Comparison of ENCODE assay signal across 1 cellular context in genomic region chr15:90650117-90650955, GRCh38.
A peak's percentile ranks its signal among the peaks of the same experiment; 100 is the strongest.
TF ChIP-seq lines count a peak whose summit lies in the region.

No MANE protein-coding gene starts in this region.

TF ChIP-seq in K562, 482 proteins besides CTCF, POLR2A, EP300 and RAD21 (continued from another document and continues in another):
- TF ChIP-seq MNT (conservative IDR thresholded peaks at IDR 0.05): peak in 1 of 2 experiments; percentile 45; a peak in 1 of 4 replicates
- TF ChIP-seq TAF7 (tag; IDR thresholded peaks at IDR 0.05): 0 out of 2 replicates have a peak, but pooled peaks have one; percentile 39
- TF ChIP-seq TCF7L2 (IDR thresholded peaks at IDR 0.05; ENCODE audit: low read depth, low read length): no peak
- TF ChIP-seq, protein P1, sequence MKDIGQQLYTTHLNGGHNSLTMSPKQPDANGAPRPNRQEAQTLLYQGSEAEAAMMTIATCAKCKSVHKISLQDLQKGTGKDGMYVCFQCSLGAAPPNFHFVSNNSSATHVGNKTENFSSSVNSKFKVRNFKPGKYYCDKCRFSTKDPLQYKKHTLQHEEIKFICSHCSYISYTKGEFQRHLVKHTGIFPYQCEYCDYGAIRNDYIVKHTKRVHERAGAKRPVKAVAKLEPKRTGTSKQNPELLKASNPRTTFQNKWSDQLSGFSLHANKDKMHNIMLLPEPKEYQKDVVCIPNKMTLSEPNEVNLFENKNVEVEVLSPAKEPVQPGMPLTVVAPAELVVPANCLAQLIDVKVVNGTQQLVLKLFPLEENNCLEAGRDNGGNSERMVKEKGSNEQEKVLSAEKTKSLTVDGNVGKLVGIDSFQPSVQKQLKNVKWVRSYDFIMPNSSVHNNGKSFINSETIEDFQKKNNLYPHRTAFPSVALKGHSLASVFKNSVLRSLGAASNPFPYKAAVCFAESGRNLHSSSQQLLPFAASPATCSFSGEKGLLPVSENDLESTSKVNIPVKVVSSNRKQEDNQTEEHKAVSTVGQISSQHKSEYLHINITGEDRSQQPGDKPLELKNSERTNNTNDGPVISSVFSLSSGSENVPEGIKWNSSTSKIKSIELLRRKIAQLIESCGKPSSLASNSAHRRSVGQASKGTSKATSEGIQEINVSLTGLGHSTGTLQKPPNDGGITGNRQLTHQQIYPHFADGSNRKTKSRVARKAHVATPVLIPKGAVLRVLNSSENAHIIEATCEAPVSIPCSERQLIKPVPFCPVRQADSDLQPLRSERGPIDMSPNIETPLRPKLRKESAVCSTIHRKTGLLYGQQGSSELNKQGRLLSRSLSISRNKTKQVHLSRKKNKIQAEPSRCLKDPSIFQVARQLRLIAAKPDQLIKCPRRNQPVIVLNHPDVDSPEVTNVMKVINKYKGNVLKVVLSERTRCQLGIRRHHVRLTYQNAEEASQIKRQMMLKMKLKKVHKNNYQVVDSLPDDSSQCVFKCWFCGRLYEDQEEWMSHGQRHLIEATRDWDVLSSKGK (CRISPR knock-in tag; IDR thresholded peaks at IDR 0.05): 0 out of 2 replicates have a peak, but pooled peaks have one; percentile 78
- no peak for TF ChIP-seq TCF7 (IDR thresholded peaks at IDR 0.05; ENCODE audit: borderline replicate concordance)
- peak; percentile 62; the same call in 1 of the 2 replicates for TF ChIP-seq KLF13 (tag; IDR thresholded peaks at IDR 0.05; ENCODE audit: borderline replicate concordance, low read depth)
- TF ChIP-seq MEIS2 (IDR thresholded peaks at IDR 0.05; ENCODE audit: partially characterized antibody): peak; percentile 64
- TF ChIP-seq NFIC (IDR thresholded peaks at IDR 0.05): 0 out of 2 replicates have a peak, but pooled peaks have one; percentile 4
- peak in 1 of 2 experiments; percentile 34; a peak in 1 of 4 replicates for TF ChIP-seq HDAC1 (IDR thresholded peaks at IDR 0.05)
- 0 out of 2 replicates have a peak, but pooled peaks have one; percentile 70 for TF ChIP-seq ZNF76 (CRISPR knock-in tag; IDR thresholded peaks at IDR 0.05; ENCODE audit: borderline replicate concordance)
- TF ChIP-seq, protein P2, sequence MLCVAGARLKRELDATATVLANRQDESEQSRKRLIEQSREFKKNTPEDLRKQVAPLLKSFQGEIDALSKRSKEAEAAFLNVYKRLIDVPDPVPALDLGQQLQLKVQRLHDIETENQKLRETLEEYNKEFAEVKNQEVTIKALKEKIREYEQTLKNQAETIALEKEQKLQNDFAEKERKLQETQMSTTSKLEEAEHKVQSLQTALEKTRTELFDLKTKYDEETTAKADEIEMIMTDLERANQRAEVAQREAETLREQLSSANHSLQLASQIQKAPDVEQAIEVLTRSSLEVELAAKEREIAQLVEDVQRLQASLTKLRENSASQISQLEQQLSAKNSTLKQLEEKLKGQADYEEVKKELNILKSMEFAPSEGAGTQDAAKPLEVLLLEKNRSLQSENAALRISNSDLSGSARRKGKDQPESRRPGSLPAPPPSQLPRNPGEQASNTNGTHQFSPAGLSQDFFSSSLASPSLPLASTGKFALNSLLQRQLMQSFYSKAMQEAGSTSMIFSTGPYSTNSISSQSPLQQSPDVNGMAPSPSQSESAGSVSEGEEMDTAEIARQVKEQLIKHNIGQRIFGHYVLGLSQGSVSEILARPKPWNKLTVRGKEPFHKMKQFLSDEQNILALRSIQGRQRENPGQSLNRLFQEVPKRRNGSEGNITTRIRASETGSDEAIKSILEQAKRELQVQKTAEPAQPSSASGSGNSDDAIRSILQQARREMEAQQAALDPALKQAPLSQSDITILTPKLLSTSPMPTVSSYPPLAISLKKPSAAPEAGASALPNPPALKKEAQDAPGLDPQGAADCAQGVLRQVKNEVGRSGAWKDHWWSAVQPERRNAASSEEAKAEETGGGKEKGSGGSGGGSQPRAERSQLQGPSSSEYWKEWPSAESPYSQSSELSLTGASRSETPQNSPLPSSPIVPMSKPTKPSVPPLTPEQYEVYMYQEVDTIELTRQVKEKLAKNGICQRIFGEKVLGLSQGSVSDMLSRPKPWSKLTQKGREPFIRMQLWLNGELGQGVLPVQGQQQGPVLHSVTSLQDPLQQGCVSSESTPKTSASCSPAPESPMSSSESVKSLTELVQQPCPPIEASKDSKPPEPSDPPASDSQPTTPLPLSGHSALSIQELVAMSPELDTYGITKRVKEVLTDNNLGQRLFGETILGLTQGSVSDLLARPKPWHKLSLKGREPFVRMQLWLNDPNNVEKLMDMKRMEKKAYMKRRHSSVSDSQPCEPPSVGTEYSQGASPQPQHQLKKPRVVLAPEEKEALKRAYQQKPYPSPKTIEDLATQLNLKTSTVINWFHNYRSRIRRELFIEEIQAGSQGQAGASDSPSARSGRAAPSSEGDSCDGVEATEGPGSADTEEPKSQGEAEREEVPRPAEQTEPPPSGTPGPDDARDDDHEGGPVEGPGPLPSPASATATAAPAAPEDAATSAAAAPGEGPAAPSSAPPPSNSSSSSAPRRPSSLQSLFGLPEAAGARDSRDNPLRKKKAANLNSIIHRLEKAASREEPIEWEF (CRISPR knock-in tag; IDR thresholded peaks at IDR 0.05): peak; percentile 62
- TF ChIP-seq CBX5 (IDR thresholded peaks at IDR 0.05; ENCODE audit: borderline replicate concordance, low read depth): 0 out of 2 replicates have a peak, but pooled peaks have one; percentile 13
- TF ChIP-seq ELF1 (tag; IDR thresholded peaks at IDR 0.05): peak; percentile 37; the same call in 1 of the 2 replicates
- no peak for TF ChIP-seq ZNF24 (IDR thresholded peaks at IDR 0.05)
- TF ChIP-seq CBFA2T3 (IDR thresholded peaks at IDR 0.05): peak; percentile 60
- peak; percentile 9 for TF ChIP-seq TAF9B (IDR thresholded peaks at IDR 0.05; ENCODE audit: partially characterized antibody)
- peak; percentile 97 for TF ChIP-seq NFRKB (IDR thresholded peaks at IDR 0.05; ENCODE audit: low read depth)
- peak; percentile 11; the same call in 1 of the 2 replicates for TF ChIP-seq ZNF324 (CRISPR knock-in tag; IDR thresholded peaks at IDR 0.05)
- TF ChIP-seq, protein P3, sequence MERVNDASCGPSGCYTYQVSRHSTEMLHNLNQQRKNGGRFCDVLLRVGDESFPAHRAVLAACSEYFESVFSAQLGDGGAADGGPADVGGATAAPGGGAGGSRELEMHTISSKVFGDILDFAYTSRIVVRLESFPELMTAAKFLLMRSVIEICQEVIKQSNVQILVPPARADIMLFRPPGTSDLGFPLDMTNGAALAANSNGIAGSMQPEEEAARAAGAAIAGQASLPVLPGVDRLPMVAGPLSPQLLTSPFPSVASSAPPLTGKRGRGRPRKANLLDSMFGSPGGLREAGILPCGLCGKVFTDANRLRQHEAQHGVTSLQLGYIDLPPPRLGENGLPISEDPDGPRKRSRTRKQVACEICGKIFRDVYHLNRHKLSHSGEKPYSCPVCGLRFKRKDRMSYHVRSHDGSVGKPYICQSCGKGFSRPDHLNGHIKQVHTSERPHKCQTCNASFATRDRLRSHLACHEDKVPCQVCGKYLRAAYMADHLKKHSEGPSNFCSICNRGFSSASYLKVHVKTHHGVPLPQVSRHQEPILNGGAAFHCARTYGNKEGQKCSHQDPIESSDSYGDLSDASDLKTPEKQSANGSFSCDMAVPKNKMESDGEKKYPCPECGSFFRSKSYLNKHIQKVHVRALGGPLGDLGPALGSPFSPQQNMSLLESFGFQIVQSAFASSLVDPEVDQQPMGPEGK (CRISPR knock-in tag; IDR thresholded peaks at IDR 0.05; ENCODE audit: borderline replicate concordance): no peak
- no peak for TF ChIP-seq GATAD2A (IDR thresholded peaks at IDR 0.05)
- peak; percentile 39; the same call in 1 of the 2 replicates for TF ChIP-seq GABPB1 (CRISPR knock-in tag; IDR thresholded peaks at IDR 0.05)
- 0 out of 2 replicates have a peak, but pooled peaks have one; percentile 42 for TF ChIP-seq POLR2H (tag; IDR thresholded peaks at IDR 0.05; ENCODE audit: low read depth)
- TF ChIP-seq TEAD2 (tag; IDR thresholded peaks at IDR 0.05): peak; percentile 69
- 0 out of 2 replicates have a peak, but pooled peaks have one; percentile 11 for TF ChIP-seq NR2C1 (IDR thresholded peaks at IDR 0.05)
- TF ChIP-seq NR2C1 (tag; IDR thresholded peaks at IDR 0.05): peak; percentile 64; the same call in 1 of the 2 replicates
- TF ChIP-seq, protein P4, sequence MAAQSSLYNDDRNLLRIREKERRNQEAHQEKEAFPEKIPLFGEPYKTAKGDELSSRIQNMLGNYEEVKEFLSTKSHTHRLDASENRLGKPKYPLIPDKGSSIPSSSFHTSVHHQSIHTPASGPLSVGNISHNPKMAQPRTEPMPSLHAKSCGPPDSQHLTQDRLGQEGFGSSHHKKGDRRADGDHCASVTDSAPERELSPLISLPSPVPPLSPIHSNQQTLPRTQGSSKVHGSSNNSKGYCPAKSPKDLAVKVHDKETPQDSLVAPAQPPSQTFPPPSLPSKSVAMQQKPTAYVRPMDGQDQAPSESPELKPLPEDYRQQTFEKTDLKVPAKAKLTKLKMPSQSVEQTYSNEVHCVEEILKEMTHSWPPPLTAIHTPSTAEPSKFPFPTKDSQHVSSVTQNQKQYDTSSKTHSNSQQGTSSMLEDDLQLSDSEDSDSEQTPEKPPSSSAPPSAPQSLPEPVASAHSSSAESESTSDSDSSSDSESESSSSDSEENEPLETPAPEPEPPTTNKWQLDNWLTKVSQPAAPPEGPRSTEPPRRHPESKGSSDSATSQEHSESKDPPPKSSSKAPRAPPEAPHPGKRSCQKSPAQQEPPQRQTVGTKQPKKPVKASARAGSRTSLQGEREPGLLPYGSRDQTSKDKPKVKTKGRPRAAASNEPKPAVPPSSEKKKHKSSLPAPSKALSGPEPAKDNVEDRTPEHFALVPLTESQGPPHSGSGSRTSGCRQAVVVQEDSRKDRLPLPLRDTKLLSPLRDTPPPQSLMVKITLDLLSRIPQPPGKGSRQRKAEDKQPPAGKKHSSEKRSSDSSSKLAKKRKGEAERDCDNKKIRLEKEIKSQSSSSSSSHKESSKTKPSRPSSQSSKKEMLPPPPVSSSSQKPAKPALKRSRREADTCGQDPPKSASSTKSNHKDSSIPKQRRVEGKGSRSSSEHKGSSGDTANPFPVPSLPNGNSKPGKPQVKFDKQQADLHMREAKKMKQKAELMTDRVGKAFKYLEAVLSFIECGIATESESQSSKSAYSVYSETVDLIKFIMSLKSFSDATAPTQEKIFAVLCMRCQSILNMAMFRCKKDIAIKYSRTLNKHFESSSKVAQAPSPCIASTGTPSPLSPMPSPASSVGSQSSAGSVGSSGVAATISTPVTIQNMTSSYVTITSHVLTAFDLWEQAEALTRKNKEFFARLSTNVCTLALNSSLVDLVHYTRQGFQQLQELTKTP (IDR thresholded peaks at IDR 0.05; ENCODE audit: low read depth in 1 of 2, partially characterized antibody in 2 of 2): peak in 1 of 2 experiments; percentile 62
- TF ChIP-seq YY1 (IDR thresholded peaks at IDR 0.05; ENCODE audit: borderline replicate concordance in 1 of 3, control insufficient read depth in 1 of 3, extremely low read depth in 1 of 3, insufficient read depth in 3 of 3, insufficient read length in 1 of 3, insufficient replicate concordance in 2 of 3, low read depth in 1 of 3, low read length in 2 of 3): peak in 2 of 3 experiments; percentile 24 to 86
- no peak for TF ChIP-seq SOX6 (IDR thresholded peaks at IDR 0.05)
- TF ChIP-seq SMAD1 (IDR thresholded peaks at IDR 0.05; ENCODE audit: low read depth, low read length, partially characterized antibody): peak; percentile 41
- 0 out of 2 replicates have a peak, but pooled peaks have one; percentile 50 for TF ChIP-seq E4F1 (CRISPR knock-in tag; IDR thresholded peaks at IDR 0.05; ENCODE audit: borderline replicate concordance)
- TF ChIP-seq PBX2 (CRISPR knock-in tag; IDR thresholded peaks at IDR 0.05; ENCODE audit: low read depth): no peak
- TF ChIP-seq PBX2 (tag; conservative IDR thresholded peaks at IDR 0.05; ENCODE audit: low read depth): 0 out of 2 replicates have a peak, but pooled peaks have one; percentile 22
